12 cellular contexts compared by ENCODE assay signal in genomic region chr1:156386134-156386901, GRCh38. TPM values are rescaled to one million over a fixed set of nuclear protein-coding genes. Genes with fewer than 3 reads are reported as not detected.
DNase-seq lines count a peak whose midpoint lies in the region; ATAC-seq, FAIRE-seq and TF ChIP-seq lines count a peak whose summit lies in the region.
"Had no signal": no experiment of that assay in that cellular context is flagged by ENCODE, and none has a peak within 500 bp of the region (broad histone marks: within the 10 kb centered on the region; RNA-seq: fewer than 3 reads in every experiment).

No MANE protein-coding gene starts in this region.

- H3K4me1 ChIP-seq in IMR-90 (ENCODE audit: control insufficient read depth, insufficient read depth, low read length) (no peaks in the 10 kb centered on the region), K562 (replicated peaks in 1 of 2; ENCODE audit: control insufficient read depth in 2 of 2, insufficient read depth in 2 of 2, low read length in 2 of 2) (peaks cover 0 to 18% of the 10 kb centered on the region in 2 experiments; a peak in 1 of 5 replicates), trophoblast cell (ENCODE audit: control insufficient read depth in 1 of 2, insufficient read depth in 2 of 2, low read length in 2 of 2) (peaks cover 11 to 14% of the 10 kb centered on the region in 2 experiments), stomach (peaks cover 0 to 11% (median 8%) of the 10 kb centered on the region in 4 donors)
- peaks cover 6% of the 10 kb centered on the region for H3K4me1 ChIP-seq in CD4-positive, alpha-beta memory T cell (ENCODE audit: insufficient read depth, low read length)

- H2BK5ac ChIP-seq in IMR-90 (ENCODE audit: low read depth, low read length, poor library complexity, severe bottlenecking), result no peak overlapping the region
- H2BK5ac ChIP-seq in trophoblast cell (ENCODE audit: low read depth, low read length, poor library complexity), result no peak overlapping the region

- H3K79me2 ChIP-seq in K562 (ENCODE audit: control insufficient read depth, insufficient read depth, low read length), result no peaks in the 10 kb centered on the region
- peaks cover 2% of the 10 kb centered on the region for H3K79me2 ChIP-seq in trophoblast cell (ENCODE audit: control insufficient read depth, insufficient read depth, low read length, poor library complexity)

- H3K27me3 ChIP-seq in IMR-90 (ENCODE audit: control insufficient read depth, insufficient read depth, low read length), result peaks cover 56% of the 10 kb centered on the region
- peaks cover 11 to 18% of the 10 kb centered on the region in 2 experiments; a peak in 4 of 5 replicates for H3K27me3 ChIP-seq in K562 (ENCODE audit: control insufficient read depth in 2 of 2, insufficient read depth in 2 of 2, low read length in 2 of 2)
- H3K27me3 ChIP-seq in trophoblast cell (ENCODE audit: insufficient read depth, low read length), result peaks cover 2% of the 10 kb centered on the region
- peaks cover 14 to 57% (median 48%) of the 10 kb centered on the region in 3 donors for H3K27me3 ChIP-seq in stomach
- H3K27me3 ChIP-seq in CD4-positive, alpha-beta memory T cell (ENCODE audit: insufficient read depth, low read length), result peaks cover 7% of the 10 kb centered on the region

- H4K5ac ChIP-seq in IMR-90 (ENCODE audit: low read depth, low read length), result no peak overlapping the region

- H3K18ac ChIP-seq in IMR-90 (ENCODE audit: low read depth, low read length), result no peak overlapping the region
- no peak overlapping the region for H3K18ac ChIP-seq in trophoblast cell (ENCODE audit: low read length)

- no peak overlapping the region for H4K12ac ChIP-seq in trophoblast cell (ENCODE audit: low read depth, low read length)

- no peaks in the 10 kb centered on the region for H3K36me3 ChIP-seq in IMR-90 (ENCODE audit: control insufficient read depth, insufficient read depth, low read length)
- no peaks in the 10 kb centered on the region for H3K36me3 ChIP-seq in K562 (ENCODE audit: control insufficient read depth, insufficient read depth, low read length)
- peaks cover 9 to 21% of the 10 kb centered on the region in 2 experiments for H3K36me3 ChIP-seq in trophoblast cell (ENCODE audit: control insufficient read depth in 1 of 2, insufficient read depth in 2 of 2, low read length in 2 of 2)
- H3K36me3 ChIP-seq in stomach, result no peaks in the 10 kb centered on the region
- H3K36me3 ChIP-seq in CD4-positive, alpha-beta memory T cell (ENCODE audit: insufficient read depth, low read length), result no peaks in the 10 kb centered on the region

- H2BK15ac ChIP-seq in IMR-90 (ENCODE audit: low read depth, low read length), result no peak overlapping the region

- peaks cover 4 to 14% (median 7%) of the 10 kb centered on the region in 4 donors for H3K4me1 Mint-ChIP-seq in CD4-positive, alpha-beta memory T cell

- no peak overlapping the region for H2BK120ac ChIP-seq in IMR-90 (ENCODE audit: low read depth, low read length)
- no peak overlapping the region for H2BK120ac ChIP-seq in trophoblast cell (ENCODE audit: insufficient read depth, low read length, poor library complexity)

- in situ Hi-C loops in IMR-90 (cut with MboI; ENCODE audit: low sequenced_read_pairs), result loop anchor here (5.0 to 10.0 kb wide), 2 partner anchors 58 to 221 kb away; no protein-coding TSS in a partner anchor
- in situ Hi-C loops in K562 (cut with MboI), result loop anchor here (5.0 kb wide), 2 partner anchors 56 to 216 kb away; partner anchors contain the start of gene GPATCH4

- intact Hi-C loops in IMR-90 (cut with micrococcal nuclease) (no loop called here), K562 (cut with micrococcal nuclease) (no loop called here), stomach (cut with DNase I; ENCODE audit: low total_unique reads) (loop anchor here (5.0 kb wide), 1 partner anchor 56 kb away; no protein-coding TSS in a partner anchor)
- intact Hi-C loops in CD4-positive, alpha-beta memory T cell (cut with micrococcal nuclease), result no loop called here

- TF ChIP-seq EP300 in K562 (IDR thresholded peaks at IDR 0.05; ENCODE audit: low read length), result no peak
- no peak for TF ChIP-seq EP300 in stomach (IDR thresholded peaks at IDR 0.05)

- peaks cover 21 to 31% of the 10 kb centered on the region in 2 donors for H3K27me3 Mint-ChIP-seq in CD4-positive, alpha-beta memory T cell

- H4K91ac ChIP-seq in IMR-90 (ENCODE audit: insufficient read depth, low read depth, low read length), result no peak overlapping the region
- H4K91ac ChIP-seq in trophoblast cell (ENCODE audit: low read depth, low read length), result no peak overlapping the region

- H3K4me2 ChIP-seq in IMR-90 (ENCODE audit: low read depth, low read length) (no peak overlapping the region), K562 (ENCODE audit: insufficient read depth, low read length) (no peak overlapping the region), trophoblast cell (ENCODE audit: low read length) (no peak overlapping the region)

- H3K27ac Mint-ChIP-seq in CD4-positive, alpha-beta memory T cell, result peak overlapping the region in 1 of 7 donors; percentile 75

- H2BK12ac ChIP-seq in trophoblast cell (ENCODE audit: low read length), result no peak overlapping the region

- peak overlapping the region; percentile 43 for H2AFZ ChIP-seq in IMR-90 (replicated peaks; ENCODE audit: low read length, poor library complexity)
- H2AFZ ChIP-seq in K562 (ENCODE audit: low read depth, low read length), result no peak overlapping the region
- no peak overlapping the region for H2AFZ ChIP-seq in trophoblast cell (ENCODE audit: insufficient read depth, low read length, poor library complexity)
- H2AFZ ChIP-seq: GM23248 had no signal

- H3K23ac ChIP-seq in IMR-90 (ENCODE audit: low read depth, low read length) (no peak overlapping the region), trophoblast cell (ENCODE audit: low read length) (no peak overlapping the region)

- DNase-seq in IMR-90 (no peak), K562 (ENCODE audit: extremely low read depth in 1 of 4, low spot score in 3 of 4) (no peak), globus pallidus (ENCODE audit: low spot score) (peak; percentile 24), trophoblast cell (no peak), NCI-H82 (lab: John Stamatoyannopoulos, UW) (no peak), stomach (no peak)
- DNase-seq in CD4-positive, alpha-beta memory T cell, result no peak

- H3K27ac ChIP-seq in IMR-90 (ENCODE audit: insufficient read depth, low read length) (no peak overlapping the region), K562 (ENCODE audit: extremely low read depth, low read depth, low read length) (no peak overlapping the region), trophoblast cell (ENCODE audit: low read depth, low read length) (no peak overlapping the region), stomach (no peak overlapping the region)
- no peak overlapping the region for H3K27ac ChIP-seq in CD4-positive, alpha-beta memory T cell (ENCODE audit: low read depth, low read length)
- H3K27ac ChIP-seq: GM23248 had no signal

- H3K4ac ChIP-seq in IMR-90 (ENCODE audit: low read depth, low read length) (no peak overlapping the region), trophoblast cell (ENCODE audit: low read depth, low read length) (no peak overlapping the region)

- H2AK5ac ChIP-seq in IMR-90 (ENCODE audit: low read depth, low read length), result no peak overlapping the region
- H2AK5ac ChIP-seq in trophoblast cell (ENCODE audit: low read length), result no peak overlapping the region

- no peaks in the 10 kb centered on the region for H4K20me1 ChIP-seq in IMR-90 (ENCODE audit: insufficient read depth, low read length)
- peaks cover 5% of the 10 kb centered on the region for H4K20me1 ChIP-seq in K562 (replicated peaks; ENCODE audit: control insufficient read depth, insufficient read depth, low read length)

- H3K14ac ChIP-seq in IMR-90 (replicated peaks; ENCODE audit: low read depth, low read length) (no peak overlapping the region), trophoblast cell (ENCODE audit: low read length) (no peak overlapping the region)

- H4K8ac ChIP-seq in IMR-90 (ENCODE audit: low read depth in 2 of 2, low read length in 2 of 2), result no peak overlapping the region
- H4K8ac ChIP-seq in trophoblast cell (ENCODE audit: low read depth, low read length), result peak overlapping the region; percentile 14

- no CpG with 5 or more reads among the region's 6 CpGs for WGBS in IMR-90 (ENCODE audit: extremely low coverage in 2 of 2, insufficient read length in 1 of 2), 2 experiments
- WGBS in K562 (ENCODE audit: insufficient coverage, low coverage, missing lambda C conversion rate), result 16% methylated on average over 6 of the region's 6 CpGs
- no CpG with 5 or more reads among the region's 6 CpGs for WGBS in trophoblast cell (ENCODE audit: extremely low coverage, insufficient coverage, insufficient read length)
- WGBS in stomach, 5 donors, result 71 to 83% (median 75%) methylated on average over 6 of the region's 6 CpGs

- H3K4me3 Mint-ChIP-seq in CD4-positive, alpha-beta memory T cell, result no peak overlapping the region

- dilution Hi-C loops in IMR-90 (cut with HindIII; ENCODE audit: low sequenced_read_pairs, unreplicated experiment), result no loop called here

- H3K9ac ChIP-seq in IMR-90 (ENCODE audit: low read depth, low read length) (no peak overlapping the region), K562 (ENCODE audit: insufficient read depth in 1 of 2, low read depth in 2 of 2, low read length in 2 of 2) (no peak overlapping the region), trophoblast cell (ENCODE audit: low read length) (no peak overlapping the region)
- H3K9ac ChIP-seq: GM23248 had no signal

- H2BK20ac ChIP-seq in IMR-90 (ENCODE audit: low read depth, low read length), result no peak overlapping the region

- ATAC-seq in IMR-90 (ENCODE audit: low read depth) (no peak), K562 (no peak)

- TF ChIP-seq RAD21 in IMR-90 (IDR thresholded peaks at IDR 0.05; ENCODE audit: low read length) (no peak), K562 (CRISPR knock-in tag; conservative IDR thresholded peaks at IDR 0.05 in 1 of 2, IDR thresholded peaks at IDR 0.05 in 1 of 2) (no peak)

- H2AK9ac ChIP-seq in IMR-90 (replicated peaks; ENCODE audit: low read depth, low read length, poor library complexity), result no peak overlapping the region

- BruUV-seq in IMR-90 (replicated peaks; lab: Mats Ljungman, UMichigan) (no TSS peak), K562 (replicated peaks; lab: Mats Ljungman, UMichigan) (no TSS peak)

- no peak overlapping the region for H3K56ac ChIP-seq in IMR-90 (ENCODE audit: extremely low read depth, insufficient read depth, low read length)

- TF ChIP-seq CTCF in IMR-90 (conservative IDR thresholded peaks at IDR 0.05; ENCODE audit: low read depth, low read length), result no peak
- TF ChIP-seq CTCF in K562 (IDR thresholded peaks at IDR 0.05 in 2 of 3, conservative IDR thresholded peaks at IDR 0.05 in 1 of 3; ENCODE audit: insufficient read depth in 2 of 3, low read depth in 1 of 3, low read length in 3 of 3), result no peak
- TF ChIP-seq CTCF in stomach (IDR thresholded peaks at IDR 0.05), result no peak

- H3K9me3 Mint-ChIP-seq in CD4-positive, alpha-beta memory T cell, result no peaks in the 10 kb centered on the region

- H3K79me1 ChIP-seq in IMR-90 (ENCODE audit: low read depth in 1 of 2, low read length in 2 of 2) (no peaks in the 10 kb centered on the region), trophoblast cell (ENCODE audit: low read length) (peaks cover 9% of the 10 kb centered on the region)

- no peak overlapping the region for H3K4me3 ChIP-seq in IMR-90 (ENCODE audit: insufficient read depth, low read depth, low read length)
- H3K4me3 ChIP-seq in K562, result no peak overlapping the region
- no peak overlapping the region for H3K4me3 ChIP-seq in trophoblast cell (ENCODE audit: low read depth, low read length)
- no peak overlapping the region for H3K4me3 ChIP-seq in stomach
- no peak overlapping the region for H3K4me3 ChIP-seq in CD4-positive, alpha-beta memory T cell (ENCODE audit: low read length in 2 of 2)
- H3K4me3 ChIP-seq: GM23248 had no signal

- H3K9me3 ChIP-seq in IMR-90 (ENCODE audit: control insufficient read depth, insufficient read depth, low read length), result no peaks in the 10 kb centered on the region
- H3K9me3 ChIP-seq in K562 (replicated peaks; ENCODE audit: control insufficient read depth, insufficient read depth, low read depth, low read length), result no peaks in the 10 kb centered on the region
- H3K9me3 ChIP-seq in trophoblast cell (ENCODE audit: insufficient read depth, low read depth, low read length), result peaks cover 1% of the 10 kb centered on the region
- H3K9me3 ChIP-seq in stomach, result no peaks in the 10 kb centered on the region
- no peaks in the 10 kb centered on the region for H3K9me3 ChIP-seq in CD4-positive, alpha-beta memory T cell (ENCODE audit: control insufficient read depth in 1 of 2, low read length in 2 of 2)

- H3K36me3 Mint-ChIP-seq in CD4-positive, alpha-beta memory T cell, result no peaks in the 10 kb centered on the region

- H3K9me1 ChIP-seq in IMR-90 (ENCODE audit: insufficient read depth, low read length) (peaks cover 3% of the 10 kb centered on the region; the same call in 1 of the 2 replicates), K562 (ENCODE audit: control insufficient read depth, insufficient read depth, low read length) (no peaks in the 10 kb centered on the region)

- no peak for TF ChIP-seq POLR2A in IMR-90 (IDR thresholded peaks at IDR 0.05; ENCODE audit: low read depth, low read length)
- TF ChIP-seq POLR2A in K562 (conservative IDR thresholded peaks at IDR 0.05), result no peak
- no peak for TF ChIP-seq POLR2A in stomach (IDR thresholded peaks at IDR 0.05)

- POLR2A ChIA-PET in IMR-90 (lab: Charles Lee; ENCODE audit: unreplicated experiment) (no interaction called here), K562 (lab: Yijun Ruan, JAX) (interaction anchor here (0.7 to 3.0 kb wide), 9 partner anchors 12 to 228 kb away, joined by 3 to 26 read pairs (median 4); no protein-coding TSS in a partner anchor)
- POLR2A ChIA-PET in CD4-positive, alpha-beta memory T cell (lab: Charles Lee; ENCODE audit: partially characterized antibody), result interaction anchor here (0.6 to 2.3 kb wide), 8 partner anchors 33 to 227 kb away, joined by 3 to 37 read pairs (median 5); no protein-coding TSS in a partner anchor

- CTCF ChIA-PET in IMR-90 (lab: Yijun Ruan, JAX) (interaction anchor here (0.5 to 4.3 kb wide), 37 partner anchors 8 to 275 kb away, joined by 3 to 69 read pairs (median 4); partner anchors contain the start of gene NAXE), K562 (lab: Yijun Ruan, JAX; ENCODE audit: low intra/inter-chr PET ratio) (interaction anchor here (0.6 to 10.1 kb wide), 8 partner anchors 27 to 271 kb away, joined by 3 to 240 read pairs (median 3); no protein-coding TSS in a partner anchor)
- CTCF ChIA-PET in CD4-positive, alpha-beta memory T cell (lab: Charles Lee; ENCODE audit: partially characterized antibody), result interaction anchor here (0.7 to 7.8 kb wide), 64 partner anchors 8 to 320 kb away, joined by 3 to 303 read pairs (median 6); partner anchors contain the start of genes NAXE, RHBG and TMEM79

- no peak for FAIRE-seq in K562 (lab: Jason Lieb, UNC)
- FAIRE-seq: HTR-8/SVneo, RCC 7860 had no signal

RNA-seq across cellular contexts. Expression of gene RHBG, which starts 17.3 kb away (rescaled TPM):
- total RNA-seq in IMR-90 (2012; rRNA removed), result not detected in 2 replicates
- not detected in 2 replicates for polyA plus RNA-seq in IMR-90 (2012; rRNA removed)
- polyA plus RNA-seq in IMR-90 (2012; cell fraction: cytosol; rRNA removed), result not detected in 2 replicates
- polyA plus RNA-seq in IMR-90 (2012; cell fraction: nucleus; rRNA removed; ENCODE audit: low replicate concordance), result not detected in 2 replicates
- total RNA-seq in K562 (2011; cell fraction: chromatin; rRNA removed; ENCODE audit: low replicate concordance), result not detected in 2 replicates
- total RNA-seq in K562 (2011; cell fraction: nucleolus; rRNA removed), result not detected in 2 replicates
- total RNA-seq in K562 (2011; cell fraction: nucleoplasm; rRNA removed), result not detected in 2 replicates
- not detected in 2 replicates for total RNA-seq in K562 (2014; rRNA removed)
- total RNA-seq in K562 (2014; rRNA removed; fragmentation: Illumina TruSeq; extraction: Trizol), result not detected in 2 replicates
- not detected in 2 replicates for total RNA-seq in K562 (2015; rRNA removed; fragmentation: Illumina TruSeq; extraction: Trizol)
- total RNA-seq in K562 (2021), result not detected in 2 replicates
- polyA plus RNA-seq in K562 (2011; rRNA removed), result not detected in 2 replicates
- polyA plus RNA-seq in K562 (2011; cell fraction: cytosol; rRNA removed), result not detected in 2 replicates
- polyA plus RNA-seq in K562 (2011; cell fraction: nucleus; rRNA removed), result not detected in 2 replicates
- not detected in 2 replicates for polyA plus RNA-seq in K562 (2012)
- polyA plus RNA-seq in K562 (2014; fragmentation: Illumina TruSeq; extraction: Trizol), result not detected in 2 replicates
- polyA plus RNA-seq in K562 (2014; fragmentation: Nextera tagmentation; extraction: Ambion mirVana), result not detected
- not detected in 2 replicates for polyA plus RNA-seq in K562 (2014; rRNA removed)
- polyA minus RNA-seq in K562 (2011; rRNA and poly(A)+ RNA removed), result not detected in 2 replicates
- not detected in 2 replicates for polyA minus RNA-seq in K562 (2011; cell fraction: cytosol; rRNA and poly(A)+ RNA removed)
- not detected in 2 replicates for polyA minus RNA-seq in K562 (2011; cell fraction: nucleus; rRNA and poly(A)+ RNA removed)
- 9.3 and 10.1 TPM in 2 replicates for polyA plus RNA-seq in trophoblast cell (2013)
- not detected for total RNA-seq in stomach
- under 1 TPM in 1 of 3 donors, not detected in 2; 0.70 TPM for polyA plus RNA-seq in stomach
- not detected for total RNA-seq in CD4-positive, alpha-beta memory T cell
- polyA plus RNA-seq in CD4-positive, alpha-beta memory T cell, result not detected
- total RNA-seq: GM23248, Right ventricle myocardium superior had no signal
- polyA plus RNA-seq: GM23248 had no signal

RNA-seq across cellular contexts. Expression of gene TSACC, which starts 48.0 kb away (rescaled TPM):
- total RNA-seq in IMR-90 (2012; rRNA removed) (not detected in 2 replicates), K562 (2014; rRNA removed) (0.45 and 1.6 TPM in 2 replicates), K562 (2014; rRNA removed; fragmentation: Illumina TruSeq; extraction: Trizol) (1.8 and 2.1 TPM in 2 replicates), K562 (2015; rRNA removed; fragmentation: Illumina TruSeq; extraction: Trizol) (2.5 and 2.6 TPM in 2 replicates), K562 (2021) (1.0 and 1.1 TPM in 2 replicates), stomach (not detected)
- polyA plus RNA-seq in IMR-90 (2012; rRNA removed) (0.75 and 0.79 TPM in 2 replicates), K562 (2011; rRNA removed) (2.1 and 2.2 TPM in 2 replicates), K562 (2014; fragmentation: Illumina TruSeq; extraction: Trizol) (4.5 TPM in 2 replicates), K562 (2014; fragmentation: Nextera tagmentation; extraction: Ambion mirVana) (1 to 10 TPM; 7.3 to 7.4 TPM), K562 (2014; rRNA removed) (5.0 and 7.5 TPM in 2 replicates), stomach (under 1 TPM in 1 of 3 donors, not detected in 2; 0.98 TPM)
- polyA plus RNA-seq in IMR-90 (2012; cell fraction: cytosol; rRNA removed), result 1.5 TPM in 1 of 2 replicates, not detected in the other
- not detected in 2 replicates for polyA plus RNA-seq in IMR-90 (2012; cell fraction: nucleus; rRNA removed; ENCODE audit: low replicate concordance)
- 0.67 TPM in 1 of 2 replicates, not detected in the other for total RNA-seq in K562 (2011; cell fraction: chromatin; rRNA removed; ENCODE audit: low replicate concordance)
- total RNA-seq in K562 (2011; cell fraction: nucleolus; rRNA removed), result 1.1 TPM in 1 of 2 replicates, not detected in the other
- 0.59 TPM in 1 of 2 replicates, not detected in the other for total RNA-seq in K562 (2011; cell fraction: nucleoplasm; rRNA removed)
- polyA plus RNA-seq in K562 (2011; cell fraction: cytosol; rRNA removed), result 1.9 and 3.2 TPM in 2 replicates
- polyA plus RNA-seq in K562 (2011; cell fraction: nucleus; rRNA removed), result 1.1 and 1.3 TPM in 2 replicates
- 0.96 and 3.3 TPM in 2 replicates for polyA plus RNA-seq in K562 (2012)
- polyA minus RNA-seq in K562 (2011; rRNA and poly(A)+ RNA removed), result 0.88 and 1.9 TPM in 2 replicates
- not detected in 2 replicates for polyA minus RNA-seq in K562 (2011; cell fraction: cytosol; rRNA and poly(A)+ RNA removed)
- polyA minus RNA-seq in K562 (2011; cell fraction: nucleus; rRNA and poly(A)+ RNA removed), result 1.1 TPM in 1 of 2 replicates, not detected in the other
- 1.2 and 1.3 TPM in 2 replicates for polyA plus RNA-seq in trophoblast cell (2013)
- not detected for total RNA-seq in CD4-positive, alpha-beta memory T cell
- under 1 TPM in 1 of 2 donors, not detected in 1; 0.32 TPM for polyA plus RNA-seq in CD4-positive, alpha-beta memory T cell
- total RNA-seq: G401, GM23248, Right ventricle myocardium superior had no signal

RNA-seq across cellular contexts. Expression of gene CCT3, which starts 48.2 kb away (rescaled TPM):
- total RNA-seq in IMR-90 (2012; rRNA removed), result 595 and 637 TPM in 2 replicates
- 293 and 313 TPM in 2 replicates for polyA plus RNA-seq in IMR-90 (2012; rRNA removed)
- 159 and 216 TPM in 2 replicates for polyA plus RNA-seq in IMR-90 (2012; cell fraction: cytosol; rRNA removed)
- polyA plus RNA-seq in IMR-90 (2012; cell fraction: nucleus; rRNA removed; ENCODE audit: low replicate concordance), result 89.8 and 167 TPM in 2 replicates
- 286 and 378 TPM in 2 replicates for total RNA-seq in K562 (2011; cell fraction: chromatin; rRNA removed; ENCODE audit: low replicate concordance)
- total RNA-seq in K562 (2011; cell fraction: nucleolus; rRNA removed), result 207 and 211 TPM in 2 replicates
- total RNA-seq in K562 (2011; cell fraction: nucleoplasm; rRNA removed), result 281 and 365 TPM in 2 replicates
- total RNA-seq in K562 (2014; rRNA removed), result 567 and 570 TPM in 2 replicates
- total RNA-seq in K562 (2014; rRNA removed; fragmentation: Illumina TruSeq; extraction: Trizol), result 610 and 635 TPM in 2 replicates
- total RNA-seq in K562 (2015; rRNA removed; fragmentation: Illumina TruSeq; extraction: Trizol), result 573 and 580 TPM in 2 replicates
- 521 and 542 TPM in 2 replicates for total RNA-seq in K562 (2021)
- 682 and 836 TPM in 2 replicates for polyA plus RNA-seq in K562 (2011; rRNA removed)
- 554 and 570 TPM in 2 replicates for polyA plus RNA-seq in K562 (2011; cell fraction: cytosol; rRNA removed)
- polyA plus RNA-seq in K562 (2011; cell fraction: nucleus; rRNA removed), result 205 and 257 TPM in 2 replicates
- polyA plus RNA-seq in K562 (2012), result 345 and 420 TPM in 2 replicates
- polyA plus RNA-seq in K562 (2014; fragmentation: Illumina TruSeq; extraction: Trizol), result 536 and 610 TPM in 2 replicates
- 1,000 to 10,000 TPM in 1 of 2 experiments, 100 to 1,000 TPM in 1; 871 to 1,167 TPM for polyA plus RNA-seq in K562 (2014; fragmentation: Nextera tagmentation; extraction: Ambion mirVana)
- polyA plus RNA-seq in K562 (2014; rRNA removed), result 475 and 532 TPM in 2 replicates
- 839 and 1,099 TPM in 2 replicates for polyA minus RNA-seq in K562 (2011; rRNA and poly(A)+ RNA removed)
- polyA minus RNA-seq in K562 (2011; cell fraction: cytosol; rRNA and poly(A)+ RNA removed), result 448 and 506 TPM in 2 replicates
- 78.0 and 147 TPM in 2 replicates for polyA minus RNA-seq in K562 (2011; cell fraction: nucleus; rRNA and poly(A)+ RNA removed)
- polyA plus RNA-seq in trophoblast cell (2013), result 206 and 207 TPM in 2 replicates
- 100 to 1,000 TPM in 3 of 5 donors, 10 to 100 TPM in 2; 39.1 to 252 (median 124) TPM for total RNA-seq in stomach
- 100 to 1,000 TPM; 110 to 122 (median 115) TPM for polyA plus RNA-seq in stomach
- 100 to 1,000 TPM; 109 TPM for total RNA-seq in CD4-positive, alpha-beta memory T cell
- polyA plus RNA-seq in CD4-positive, alpha-beta memory T cell, result 100 to 1,000 TPM; 195 to 234 TPM
